In genomic region chr7:44473295-44473694, GRCh38 we compare ENCODE assay signal across 1 cellular context.
TF ChIP-seq lines count a peak whose summit lies in the region.

No MANE protein-coding gene starts in this region.

TF ChIP-seq in HepG2, 621 proteins besides CTCF, POLR2A, EP300 and RAD21 (continued from another document and continues in another):
- TF ChIP-seq PAWR (CRISPR knock-in tag; IDR thresholded peaks at IDR 0.05; ENCODE audit: borderline replicate concordance) (no peak), NFE2 (CRISPR knock-in tag; IDR thresholded peaks at IDR 0.05) (no peak), TFDP2 (CRISPR knock-in tag; IDR thresholded peaks at IDR 0.05) (no peak), NCOR1 (IDR thresholded peaks at IDR 0.05; ENCODE audit: borderline replicate concordance, low read length) (no peak), ZKSCAN5 (CRISPR knock-in tag; IDR thresholded peaks at IDR 0.05) (no peak), RFX5 (IDR thresholded peaks at IDR 0.05; ENCODE audit: low read depth, low read length) (peak; percentile 91), ZNF225 (CRISPR knock-in tag; IDR thresholded peaks at IDR 0.05) (no peak), ZNF615 (CRISPR knock-in tag; IDR thresholded peaks at IDR 0.05; ENCODE audit: borderline replicate concordance) (no peak), MAF1 (CRISPR knock-in tag; IDR thresholded peaks at IDR 0.05; ENCODE audit: borderline replicate concordance) (no peak), ZXDC (CRISPR knock-in tag; IDR thresholded peaks at IDR 0.05) (no peak), SP1 (IDR thresholded peaks at IDR 0.05) (no peak), SP1 (CRISPR knock-in tag; IDR thresholded peaks at IDR 0.05) (no peak), MEF2D (CRISPR knock-in tag; IDR thresholded peaks at IDR 0.05) (peak; percentile 43; the same call in 1 of the 2 replicates), ZNF761 (CRISPR knock-in tag; conservative IDR thresholded peaks at IDR 0.05) (0 out of 2 replicates have a peak, but pooled peaks have one; percentile 29), CBX1 (IDR thresholded peaks at IDR 0.05; ENCODE audit: low read depth) (no peak), HMGXB3 (CRISPR knock-in tag; IDR thresholded peaks at IDR 0.05; ENCODE audit: borderline replicate concordance) (0 out of 2 replicates have a peak, but pooled peaks have one; percentile 26), REPIN1 (CRISPR knock-in tag; IDR thresholded peaks at IDR 0.05; ENCODE audit: borderline replicate concordance, low read depth) (no peak), RBAK (CRISPR knock-in tag; IDR thresholded peaks at IDR 0.05) (no peak), ZSCAN31 (CRISPR knock-in tag; IDR thresholded peaks at IDR 0.05; ENCODE audit: low read depth) (no peak), CENPT (CRISPR knock-in tag; IDR thresholded peaks at IDR 0.05; ENCODE audit: low read depth) (no peak), MED1 (CRISPR knock-in tag; IDR thresholded peaks at IDR 0.05) (peak; percentile 90), FOXO1 (CRISPR knock-in tag; IDR thresholded peaks at IDR 0.05) (peak; percentile 92), ARID4A (CRISPR knock-in tag; IDR thresholded peaks at IDR 0.05; ENCODE audit: borderline replicate concordance) (peak; percentile 36; the same call in 1 of the 2 replicates), ZNF549 (CRISPR knock-in tag; IDR thresholded peaks at IDR 0.05) (no peak), ZNF709 (CRISPR knock-in tag; IDR thresholded peaks at IDR 0.05) (no peak), PCBP2 (optimal IDR thresholded peaks at IDR 0.05; ENCODE audit: low read depth, low read length, poor library complexity, severe bottlenecking) (no peak), ZNF292 (CRISPR knock-in tag; IDR thresholded peaks at IDR 0.05; ENCODE audit: borderline replicate concordance, low read depth) (no peak), CCDC6 (CRISPR knock-in tag; IDR thresholded peaks at IDR 0.05) (no peak), POLR2G (IDR thresholded peaks at IDR 0.05; ENCODE audit: low read depth, low read length) (no peak), MAFK (conservative IDR thresholded peaks at IDR 0.05 in 1 of 2, IDR thresholded peaks at IDR 0.05 in 1 of 2; ENCODE audit: low read length in 2 of 2) (0 out of 4 replicates have a peak, but pooled peaks of 1 of the 2 experiments have one; percentile 8), ZSCAN9 (CRISPR knock-in tag; IDR thresholded peaks at IDR 0.05; ENCODE audit: borderline replicate concordance) (0 out of 2 replicates have a peak, but pooled peaks have one; percentile 52)
- TF ChIP-seq, protein P1, sequence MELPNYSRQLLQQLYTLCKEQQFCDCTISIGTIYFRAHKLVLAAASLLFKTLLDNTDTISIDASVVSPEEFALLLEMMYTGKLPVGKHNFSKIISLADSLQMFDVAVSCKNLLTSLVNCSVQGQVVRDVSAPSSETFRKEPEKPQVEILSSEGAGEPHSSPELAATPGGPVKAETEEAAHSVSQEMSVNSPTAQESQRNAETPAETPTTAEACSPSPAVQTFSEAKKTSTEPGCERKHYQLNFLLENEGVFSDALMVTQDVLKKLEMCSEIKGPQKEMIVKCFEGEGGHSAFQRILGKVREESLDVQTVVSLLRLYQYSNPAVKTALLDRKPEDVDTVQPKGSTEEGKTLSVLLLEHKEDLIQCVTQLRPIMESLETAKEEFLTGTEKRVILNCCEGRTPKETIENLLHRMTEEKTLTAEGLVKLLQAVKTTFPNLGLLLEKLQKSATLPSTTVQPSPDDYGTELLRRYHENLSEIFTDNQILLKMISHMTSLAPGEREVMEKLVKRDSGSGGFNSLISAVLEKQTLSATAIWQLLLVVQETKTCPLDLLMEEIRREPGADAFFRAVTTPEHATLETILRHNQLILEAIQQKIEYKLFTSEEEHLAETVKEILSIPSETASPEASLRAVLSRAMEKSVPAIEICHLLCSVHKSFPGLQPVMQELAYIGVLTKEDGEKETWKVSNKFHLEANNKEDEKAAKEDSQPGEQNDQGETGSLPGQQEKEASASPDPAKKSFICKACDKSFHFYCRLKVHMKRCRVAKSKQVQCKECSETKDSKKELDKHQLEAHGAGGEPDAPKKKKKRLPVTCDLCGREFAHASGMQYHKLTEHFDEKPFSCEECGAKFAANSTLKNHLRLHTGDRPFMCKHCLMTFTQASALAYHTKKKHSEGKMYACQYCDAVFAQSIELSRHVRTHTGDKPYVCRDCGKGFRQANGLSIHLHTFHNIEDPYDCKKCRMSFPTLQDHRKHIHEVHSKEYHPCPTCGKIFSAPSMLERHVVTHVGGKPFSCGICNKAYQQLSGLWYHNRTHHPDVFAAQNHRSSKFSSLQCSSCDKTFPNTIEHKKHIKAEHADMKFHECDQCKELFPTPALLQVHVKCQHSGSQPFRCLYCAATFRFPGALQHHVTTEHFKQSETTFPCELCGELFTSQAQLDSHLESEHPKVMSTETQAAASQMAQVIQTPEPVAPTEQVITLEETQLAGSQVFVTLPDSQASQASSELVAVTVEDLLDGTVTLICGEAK (IDR thresholded peaks at IDR 0.05), result no peak
- TF ChIP-seq, protein P1 (CRISPR knock-in tag; IDR thresholded peaks at IDR 0.05), result no peak
- TF ChIP-seq, protein P2, sequence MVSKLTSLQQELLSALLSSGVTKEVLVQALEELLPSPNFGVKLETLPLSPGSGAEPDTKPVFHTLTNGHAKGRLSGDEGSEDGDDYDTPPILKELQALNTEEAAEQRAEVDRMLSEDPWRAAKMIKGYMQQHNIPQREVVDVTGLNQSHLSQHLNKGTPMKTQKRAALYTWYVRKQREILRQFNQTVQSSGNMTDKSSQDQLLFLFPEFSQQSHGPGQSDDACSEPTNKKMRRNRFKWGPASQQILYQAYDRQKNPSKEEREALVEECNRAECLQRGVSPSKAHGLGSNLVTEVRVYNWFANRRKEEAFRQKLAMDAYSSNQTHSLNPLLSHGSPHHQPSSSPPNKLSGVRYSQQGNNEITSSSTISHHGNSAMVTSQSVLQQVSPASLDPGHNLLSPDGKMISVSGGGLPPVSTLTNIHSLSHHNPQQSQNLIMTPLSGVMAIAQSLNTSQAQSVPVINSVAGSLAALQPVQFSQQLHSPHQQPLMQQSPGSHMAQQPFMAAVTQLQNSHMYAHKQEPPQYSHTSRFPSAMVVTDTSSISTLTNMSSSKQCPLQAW (CRISPR knock-in tag; IDR thresholded peaks at IDR 0.05), result no peak
- TF ChIP-seq, protein P3, sequence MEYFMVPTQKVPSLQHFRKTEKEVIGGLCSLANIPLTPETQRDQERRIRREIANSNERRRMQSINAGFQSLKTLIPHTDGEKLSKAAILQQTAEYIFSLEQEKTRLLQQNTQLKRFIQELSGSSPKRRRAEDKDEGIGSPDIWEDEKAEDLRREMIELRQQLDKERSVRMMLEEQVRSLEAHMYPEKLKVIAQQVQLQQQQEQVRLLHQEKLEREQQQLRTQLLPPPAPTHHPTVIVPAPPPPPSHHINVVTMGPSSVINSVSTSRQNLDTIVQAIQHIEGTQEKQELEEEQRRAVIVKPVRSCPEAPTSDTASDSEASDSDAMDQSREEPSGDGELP (IDR thresholded peaks at IDR 0.05; ENCODE audit: borderline replicate concordance, low read depth), result peak; percentile 91; the same call in 1 of the 2 replicates
